In genomic region chr10:48418189-48418588, GRCh38 we compare ENCODE assay signal across 17 cellular contexts.
DNase-seq lines count a peak whose midpoint lies in the region; ATAC-seq and TF ChIP-seq lines count a peak whose summit lies in the region.
"Had no signal": no experiment of that assay in that cellular context is flagged by ENCODE, and none has a peak within 500 bp of the region (broad histone marks: within the 10 kb centered on the region; RNA-seq: fewer than 3 reads in every experiment).

No MANE protein-coding gene starts in this region.

- H3K4me3 Mint-ChIP-seq in nephron, result no peak overlapping the region

- H3K9me3 ChIP-seq in cardiac muscle cell (ENCODE audit: low read depth) (no peaks in the 10 kb centered on the region), RWPE2 (ENCODE audit: severe bottlenecking) (peaks cover 3% of the 10 kb centered on the region)
- H3K9me3 ChIP-seq in effector memory CD4-positive, alpha-beta T cell (ENCODE audit: control insufficient read depth, low read length), result no peaks in the 10 kb centered on the region
- H3K9me3 ChIP-seq: HAP-1, Peyer's patch, SK-N-SH had no signal

- H3K4me3 ChIP-seq in cardiac muscle cell, result no peak overlapping the region
- H3K4me3 ChIP-seq in RWPE2 (ENCODE audit: severe bottlenecking), result no peak overlapping the region
- H3K4me3 ChIP-seq in effector memory CD4-positive, alpha-beta T cell (ENCODE audit: insufficient read depth, low read depth, low read length, poor library complexity, severe bottlenecking), result no peak overlapping the region
- H3K4me3 ChIP-seq: HAP-1, Peyer's patch had no signal

- no peaks in the 10 kb centered on the region for H3K27me3 ChIP-seq in cardiac muscle cell
- H3K27me3 ChIP-seq in RWPE2 (ENCODE audit: insufficient read depth, poor library complexity, severe bottlenecking), result no peaks in the 10 kb centered on the region
- H3K27me3 ChIP-seq in effector memory CD4-positive, alpha-beta T cell (replicated peaks; ENCODE audit: control insufficient read depth, insufficient read depth, low read length, poor library complexity, severe bottlenecking), result no peaks in the 10 kb centered on the region
- H3K27me3 ChIP-seq: Peyer's patch had no signal

- H3K36me3 Mint-ChIP-seq in nephron (ENCODE audit: low read depth), result peaks cover 23% of the 10 kb centered on the region

- peak overlapping the region in 2 of 3 experiments; percentile 59 to 83 for H3K27ac Mint-ChIP-seq in nephron

- TF ChIP-seq CTCF in cardiac muscle cell (IDR thresholded peaks at IDR 0.05; ENCODE audit: low read depth, low read length), result no peak
- TF ChIP-seq CTCF in RWPE2 (IDR thresholded peaks at IDR 0.05; ENCODE audit: poor library complexity, severe bottlenecking), result no peak
- TF ChIP-seq CTCF in nephron (IDR thresholded peaks at IDR 0.05; ENCODE audit: unreplicated experiment in 3 of 3), result no peak

- ATAC-seq in RWPE2 (ENCODE audit: low read depth), result no peak
- ATAC-seq in HG03039 (IDR thresholded peaks at IDR 0.05; ENCODE audit: unreplicated experiment), result no peak

- DNase-seq in cardiac muscle cell (ENCODE audit: low read depth in 1 of 2, low spot score in 1 of 2) (no peak), cardiac septum (ENCODE audit: low spot score) (no peak), RWPE2 (ENCODE audit: low spot score) (no peak), H4 (ENCODE audit: low spot score) (no peak)
- no peak for DNase-seq in activated CD4-positive, CD25-positive, alpha-beta regulatory T cell treated with anti-CD3 and anti-CD28 coated beads, Interleukin-2, amount 50 U/mL, for 72 hours
- no peak for DNase-seq in effector memory CD4-positive, alpha-beta T cell
- DNase-seq: C1 segment of cervical spinal cord, KG1, NCI-H1048, NCI-H2081, NCI-H510A, Peyer's patch, SHP77, SK-N-SH had no signal

- intact Hi-C loops in cardiac septum (cut with DNase I), result no loop called here

- H3K4me1 ChIP-seq in cardiac muscle cell (ENCODE audit: low read depth), result no peaks in the 10 kb centered on the region
- H3K4me1 ChIP-seq in RWPE2 (ENCODE audit: insufficient read depth, poor library complexity, severe bottlenecking), result peaks cover 30% of the 10 kb centered on the region
- no peaks in the 10 kb centered on the region for H3K4me1 ChIP-seq in effector memory CD4-positive, alpha-beta T cell (ENCODE audit: control insufficient read depth, insufficient read depth, low read length, poor library complexity, severe bottlenecking)
- H3K4me1 ChIP-seq: Peyer's patch had no signal

- H3K4me1 Mint-ChIP-seq in nephron, result peaks cover 4% of the 10 kb centered on the region

- peaks cover 6% of the 10 kb centered on the region for H3K9me3 Mint-ChIP-seq in nephron

- no peaks in the 10 kb centered on the region for H3K27me3 Mint-ChIP-seq in nephron (ENCODE audit: low read depth)

- H3K27ac ChIP-seq in cardiac muscle cell (peak overlapping the region; percentile 38), RWPE2 (ENCODE audit: poor library complexity, severe bottlenecking) (peak overlapping the region; percentile 28)
- H3K27ac ChIP-seq in effector memory CD4-positive, alpha-beta T cell (ENCODE audit: insufficient read depth, low read length, poor library complexity, severe bottlenecking), result no peak overlapping the region
- H3K27ac ChIP-seq: Peyer's patch had no signal

- H3K36me3 ChIP-seq in cardiac muscle cell, result peaks cover 15% of the 10 kb centered on the region
- 0 out of 2 replicates have a peak, but pooled peaks cover under 1% of the 10 kb centered on the region for H3K36me3 ChIP-seq in RWPE2 (ENCODE audit: low read depth)
- no peaks in the 10 kb centered on the region for H3K36me3 ChIP-seq in effector memory CD4-positive, alpha-beta T cell (ENCODE audit: control insufficient read depth, insufficient read depth, low read length)
- H3K36me3 ChIP-seq: HAP-1 had no signal
